1 cellular context compared by ENCODE assay signal in the genomic region with DNA sequence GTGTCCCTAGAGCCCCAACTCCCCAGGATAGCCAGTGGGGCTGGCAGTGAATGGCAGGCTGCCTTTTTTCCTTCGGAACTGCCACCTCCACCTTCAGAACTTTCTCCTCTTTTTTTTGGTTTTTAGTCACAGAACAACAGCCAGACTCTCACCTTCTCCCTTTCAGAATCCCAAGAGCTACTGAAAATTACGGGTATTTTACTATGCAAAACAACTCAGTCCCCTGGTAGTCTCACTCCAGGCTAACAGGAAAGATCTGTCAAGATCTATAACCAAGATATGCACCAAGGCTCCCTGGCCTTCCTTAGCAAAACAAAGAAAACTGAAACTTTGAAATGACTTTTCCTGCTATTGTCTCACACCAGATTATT.
TF ChIP-seq lines count a peak whose summit lies in the region.

No MANE protein-coding gene starts in this region.

TF ChIP-seq in GM12878, 131 proteins besides CTCF, POLR2A, EP300 and RAD21:
- TF ChIP-seq, protein P1, sequence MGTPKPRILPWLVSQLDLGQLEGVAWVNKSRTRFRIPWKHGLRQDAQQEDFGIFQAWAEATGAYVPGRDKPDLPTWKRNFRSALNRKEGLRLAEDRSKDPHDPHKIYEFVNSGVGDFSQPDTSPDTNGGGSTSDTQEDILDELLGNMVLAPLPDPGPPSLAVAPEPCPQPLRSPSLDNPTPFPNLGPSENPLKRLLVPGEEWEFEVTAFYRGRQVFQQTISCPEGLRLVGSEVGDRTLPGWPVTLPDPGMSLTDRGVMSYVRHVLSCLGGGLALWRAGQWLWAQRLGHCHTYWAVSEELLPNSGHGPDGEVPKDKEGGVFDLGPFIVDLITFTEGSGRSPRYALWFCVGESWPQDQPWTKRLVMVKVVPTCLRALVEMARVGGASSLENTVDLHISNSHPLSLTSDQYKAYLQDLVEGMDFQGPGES (IDR thresholded peaks at IDR 0.05): no peak
